ENCODE assay signal across 1 cellular context in genomic region chr3:4977001-4977888, GRCh38.
TF ChIP-seq lines count a peak whose summit lies in the region.

No MANE protein-coding gene starts in this region.

TF ChIP-seq in K562, 482 proteins besides CTCF, POLR2A, EP300 and RAD21 (continued from another document and continues in another):
- TF ChIP-seq CHD4 (IDR thresholded peaks at IDR 0.05; ENCODE audit: insufficient read depth, insufficient replicate concordance, low read depth, low read length, poor library complexity, severe bottlenecking), result no peak
- TF ChIP-seq MTA1 (IDR thresholded peaks at IDR 0.05; ENCODE audit: borderline replicate concordance), result peak; percentile 70
- TF ChIP-seq CLOCK (CRISPR knock-in tag; IDR thresholded peaks at IDR 0.05; ENCODE audit: borderline replicate concordance), result peak; percentile 46; the same call in 1 of the 2 replicates
- TF ChIP-seq, protein P1, sequence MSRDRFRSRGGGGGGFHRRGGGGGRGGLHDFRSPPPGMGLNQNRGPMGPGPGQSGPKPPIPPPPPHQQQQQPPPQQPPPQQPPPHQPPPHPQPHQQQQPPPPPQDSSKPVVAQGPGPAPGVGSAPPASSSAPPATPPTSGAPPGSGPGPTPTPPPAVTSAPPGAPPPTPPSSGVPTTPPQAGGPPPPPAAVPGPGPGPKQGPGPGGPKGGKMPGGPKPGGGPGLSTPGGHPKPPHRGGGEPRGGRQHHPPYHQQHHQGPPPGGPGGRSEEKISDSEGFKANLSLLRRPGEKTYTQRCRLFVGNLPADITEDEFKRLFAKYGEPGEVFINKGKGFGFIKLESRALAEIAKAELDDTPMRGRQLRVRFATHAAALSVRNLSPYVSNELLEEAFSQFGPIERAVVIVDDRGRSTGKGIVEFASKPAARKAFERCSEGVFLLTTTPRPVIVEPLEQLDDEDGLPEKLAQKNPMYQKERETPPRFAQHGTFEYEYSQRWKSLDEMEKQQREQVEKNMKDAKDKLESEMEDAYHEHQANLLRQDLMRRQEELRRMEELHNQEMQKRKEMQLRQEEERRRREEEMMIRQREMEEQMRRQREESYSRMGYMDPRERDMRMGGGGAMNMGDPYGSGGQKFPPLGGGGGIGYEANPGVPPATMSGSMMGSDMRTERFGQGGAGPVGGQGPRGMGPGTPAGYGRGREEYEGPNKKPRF (IDR thresholded peaks at IDR 0.05; ENCODE audit: low read depth, low read length), result no peak
- peak; percentile 49; the same call in 1 of the 2 replicates for TF ChIP-seq ZBTB12 (CRISPR knock-in tag; IDR thresholded peaks at IDR 0.05)
- peak; percentile 52 for TF ChIP-seq DEAF1 (CRISPR knock-in tag; IDR thresholded peaks at IDR 0.05)
- TF ChIP-seq SUPT5H (IDR thresholded peaks at IDR 0.05), result peak; percentile 50; the same call in 1 of the 2 replicates
- TF ChIP-seq KLF1 (tag; IDR thresholded peaks at IDR 0.05), result peak; percentile 73; the same call in 1 of the 2 replicates
- TF ChIP-seq TFE3 (CRISPR knock-in tag; IDR thresholded peaks at IDR 0.05), result peak; percentile 4; the same call in 1 of the 2 replicates
- no peak for TF ChIP-seq ID3 (CRISPR knock-in tag; IDR thresholded peaks at IDR 0.05)
- TF ChIP-seq ID3 (tag; IDR thresholded peaks at IDR 0.05), result peak; percentile 92
- TF ChIP-seq, protein P2, sequence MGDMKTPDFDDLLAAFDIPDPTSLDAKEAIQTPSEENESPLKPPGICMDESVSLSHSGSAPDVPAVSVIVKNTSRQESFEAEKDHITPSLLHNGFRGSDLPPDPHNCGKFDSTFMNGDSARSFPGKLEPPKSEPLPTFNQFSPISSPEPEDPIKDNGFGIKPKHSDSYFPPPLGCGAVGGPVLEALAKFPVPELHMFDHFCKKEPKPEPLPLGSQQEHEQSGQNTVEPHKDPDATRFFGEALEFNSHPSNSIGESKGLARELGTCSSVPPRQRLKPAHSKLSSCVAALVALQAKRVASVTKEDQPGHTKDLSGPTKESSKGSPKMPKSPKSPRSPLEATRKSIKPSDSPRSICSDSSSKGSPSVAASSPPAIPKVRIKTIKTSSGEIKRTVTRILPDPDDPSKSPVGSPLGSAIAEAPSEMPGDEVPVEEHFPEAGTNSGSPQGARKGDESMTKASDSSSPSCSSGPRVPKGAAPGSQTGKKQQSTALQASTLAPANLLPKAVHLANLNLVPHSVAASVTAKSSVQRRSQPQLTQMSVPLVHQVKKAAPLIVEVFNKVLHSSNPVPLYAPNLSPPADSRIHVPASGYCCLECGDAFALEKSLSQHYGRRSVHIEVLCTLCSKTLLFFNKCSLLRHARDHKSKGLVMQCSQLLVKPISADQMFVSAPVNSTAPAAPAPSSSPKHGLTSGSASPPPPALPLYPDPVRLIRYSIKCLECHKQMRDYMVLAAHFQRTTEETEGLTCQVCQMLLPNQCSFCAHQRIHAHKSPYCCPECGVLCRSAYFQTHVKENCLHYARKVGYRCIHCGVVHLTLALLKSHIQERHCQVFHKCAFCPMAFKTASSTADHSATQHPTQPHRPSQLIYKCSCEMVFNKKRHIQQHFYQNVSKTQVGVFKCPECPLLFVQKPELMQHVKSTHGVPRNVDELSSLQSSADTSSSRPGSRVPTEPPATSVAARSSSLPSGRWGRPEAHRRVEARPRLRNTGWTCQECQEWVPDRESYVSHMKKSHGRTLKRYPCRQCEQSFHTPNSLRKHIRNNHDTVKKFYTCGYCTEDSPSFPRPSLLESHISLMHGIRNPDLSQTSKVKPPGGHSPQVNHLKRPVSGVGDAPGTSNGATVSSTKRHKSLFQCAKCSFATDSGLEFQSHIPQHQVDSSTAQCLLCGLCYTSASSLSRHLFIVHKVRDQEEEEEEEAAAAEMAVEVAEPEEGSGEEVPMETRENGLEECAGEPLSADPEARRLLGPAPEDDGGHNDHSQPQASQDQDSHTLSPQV (IDR thresholded peaks at IDR 0.05), result no peak
- TF ChIP-seq, protein P3, sequence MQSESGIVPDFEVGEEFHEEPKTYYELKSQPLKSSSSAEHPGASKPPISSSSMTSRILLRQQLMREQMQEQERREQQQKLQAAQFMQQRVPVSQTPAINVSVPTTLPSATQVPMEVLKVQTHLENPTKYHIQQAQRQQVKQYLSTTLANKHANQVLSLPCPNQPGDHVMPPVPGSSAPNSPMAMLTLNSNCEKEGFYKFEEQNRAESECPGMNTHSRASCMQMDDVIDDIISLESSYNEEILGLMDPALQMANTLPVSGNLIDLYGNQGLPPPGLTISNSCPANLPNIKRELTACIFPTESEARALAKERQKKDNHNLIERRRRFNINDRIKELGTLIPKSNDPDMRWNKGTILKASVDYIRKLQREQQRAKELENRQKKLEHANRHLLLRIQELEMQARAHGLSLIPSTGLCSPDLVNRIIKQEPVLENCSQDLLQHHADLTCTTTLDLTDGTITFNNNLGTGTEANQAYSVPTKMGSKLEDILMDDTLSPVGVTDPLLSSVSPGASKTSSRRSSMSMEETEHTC (IDR thresholded peaks at IDR 0.05), result peak; percentile 95
- TF ChIP-seq, protein P4, sequence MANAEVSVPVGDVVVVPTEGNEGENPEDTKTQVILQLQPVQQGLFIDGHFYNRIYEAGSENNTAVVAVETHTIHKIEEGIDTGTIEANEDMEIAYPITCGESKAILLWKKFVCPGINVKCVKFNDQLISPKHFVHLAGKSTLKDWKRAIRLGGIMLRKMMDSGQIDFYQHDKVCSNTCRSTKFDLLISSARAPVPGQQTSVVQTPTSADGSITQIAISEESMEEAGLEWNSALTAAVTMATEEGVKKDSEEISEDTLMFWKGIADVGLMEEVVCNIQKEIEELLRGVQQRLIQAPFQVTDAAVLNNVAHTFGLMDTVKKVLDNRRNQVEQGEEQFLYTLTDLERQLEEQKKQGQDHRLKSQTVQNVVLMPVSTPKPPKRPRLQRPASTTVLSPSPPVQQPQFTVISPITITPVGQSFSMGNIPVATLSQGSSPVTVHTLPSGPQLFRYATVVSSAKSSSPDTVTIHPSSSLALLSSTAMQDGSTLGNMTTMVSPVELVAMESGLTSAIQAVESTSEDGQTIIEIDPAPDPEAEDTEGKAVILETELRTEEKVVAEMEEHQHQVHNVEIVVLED (CRISPR knock-in tag; IDR thresholded peaks at IDR 0.05), result 0 out of 2 replicates have a peak, but pooled peaks have one; percentile 22
- no peak for TF ChIP-seq EZH2 (IDR thresholded peaks at IDR 0.05; ENCODE audit: borderline replicate concordance, low read depth, low read length)
- 0 out of 2 replicates have a peak, but pooled peaks have one; percentile 24 for TF ChIP-seq NR4A1 (CRISPR knock-in tag; IDR thresholded peaks at IDR 0.05)
- TF ChIP-seq NR4A1 (tag; IDR thresholded peaks at IDR 0.05), result peak; percentile 89
- TF ChIP-seq, protein P5, sequence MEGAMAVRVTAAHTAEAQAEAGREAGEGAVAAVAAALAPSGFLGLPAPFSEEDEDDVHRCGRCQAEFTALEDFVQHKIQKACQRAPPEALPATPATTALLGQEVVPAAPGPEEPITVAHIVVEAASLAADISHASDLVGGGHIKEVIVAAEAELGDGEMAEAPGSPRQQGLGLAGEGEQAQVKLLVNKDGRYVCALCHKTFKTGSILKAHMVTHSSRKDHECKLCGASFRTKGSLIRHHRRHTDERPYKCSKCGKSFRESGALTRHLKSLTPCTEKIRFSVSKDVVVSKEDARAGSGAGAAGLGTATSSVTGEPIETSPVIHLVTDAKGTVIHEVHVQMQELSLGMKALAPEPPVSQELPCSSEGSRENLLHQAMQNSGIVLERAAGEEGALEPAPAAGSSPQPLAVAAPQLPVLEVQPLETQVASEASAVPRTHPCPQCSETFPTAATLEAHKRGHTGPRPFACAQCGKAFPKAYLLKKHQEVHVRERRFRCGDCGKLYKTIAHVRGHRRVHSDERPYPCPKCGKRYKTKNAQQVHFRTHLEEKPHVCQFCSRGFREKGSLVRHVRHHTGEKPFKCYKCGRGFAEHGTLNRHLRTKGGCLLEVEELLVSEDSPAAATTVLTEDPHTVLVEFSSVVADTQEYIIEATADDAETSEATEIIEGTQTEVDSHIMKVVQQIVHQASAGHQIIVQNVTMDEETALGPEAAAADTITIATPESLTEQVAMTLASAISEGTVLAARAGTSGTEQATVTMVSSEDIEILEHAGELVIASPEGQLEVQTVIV (CRISPR knock-in tag; IDR thresholded peaks at IDR 0.05; ENCODE audit: borderline replicate concordance), result 0 out of 2 replicates have a peak, but pooled peaks have one; percentile 38
- peak; percentile 84; the same call in 1 of the 2 replicates for TF ChIP-seq MYNN (IDR thresholded peaks at IDR 0.05)
- no peak for TF ChIP-seq MYNN (CRISPR knock-in tag; IDR thresholded peaks at IDR 0.05)
- TF ChIP-seq ZNF551 (CRISPR knock-in tag; IDR thresholded peaks at IDR 0.05), result no peak
- no peak for TF ChIP-seq PHTF2 (CRISPR knock-in tag; IDR thresholded peaks at IDR 0.05)
